Comparison of ENCODE assay signal across 1 cellular context in the genomic region with DNA sequence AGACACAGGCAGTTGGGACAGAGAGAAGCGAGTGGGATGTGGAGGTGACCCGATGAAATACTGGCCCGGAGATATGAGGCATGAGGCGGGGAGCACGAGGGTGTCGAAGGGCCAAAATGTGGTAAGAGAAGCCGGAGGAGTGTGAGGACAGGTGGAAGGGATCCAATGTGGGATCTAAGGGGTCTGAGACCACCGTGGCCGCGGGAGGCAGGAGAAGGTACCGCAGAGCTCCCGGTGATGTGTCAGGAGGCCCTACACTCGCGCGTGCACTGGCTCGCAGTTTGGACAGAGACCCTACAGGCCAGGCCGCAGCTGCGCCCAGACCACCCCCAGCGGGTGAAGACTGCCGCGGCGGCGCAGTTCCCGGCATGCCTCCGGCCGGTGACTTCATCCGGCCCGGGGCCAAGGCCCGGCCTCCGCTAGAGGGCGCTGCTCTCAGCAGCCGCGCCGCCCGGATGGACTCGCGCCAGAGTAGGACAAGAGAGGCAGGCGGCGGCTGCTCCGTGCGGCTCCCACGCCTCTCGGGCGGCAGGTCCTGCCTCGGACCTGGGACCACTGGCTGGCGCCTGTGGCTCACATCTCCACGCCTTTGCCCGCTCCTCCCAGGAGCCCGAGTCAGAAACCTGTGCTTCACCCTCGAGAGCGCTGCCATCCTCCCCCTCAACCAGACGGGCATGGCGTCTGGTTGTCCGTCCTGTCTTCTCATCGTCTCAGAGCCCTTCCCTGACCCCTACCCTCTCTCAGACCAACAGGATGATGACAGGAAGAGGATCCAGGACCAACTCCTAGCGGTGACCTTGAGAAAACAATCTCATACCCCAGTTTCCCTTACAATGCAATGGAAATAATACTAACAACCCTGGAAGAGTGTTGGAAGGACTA.
TF ChIP-seq lines count a peak whose summit lies in the region.

No MANE protein-coding gene starts in this region.

TF ChIP-seq in HepG2, 621 proteins besides CTCF, POLR2A, EP300 and RAD21 (continued from another document and continues in another):
- TF ChIP-seq NR2F1 (CRISPR knock-in tag; IDR thresholded peaks at IDR 0.05) (peak; percentile 47 to 65; a peak in 1 of 4 replicates), SOX5 (CRISPR knock-in tag; IDR thresholded peaks at IDR 0.05; ENCODE audit: borderline replicate concordance) (peak; percentile 23; the same call in 1 of the 2 replicates), MATR3 (CRISPR knock-in tag; IDR thresholded peaks at IDR 0.05) (no peak), PITX1 (CRISPR knock-in tag; IDR thresholded peaks at IDR 0.05) (peak; percentile 43), SAP130 (CRISPR knock-in tag; IDR thresholded peaks at IDR 0.05; ENCODE audit: low read depth) (peak; percentile 89), FOXJ3 (CRISPR knock-in tag; IDR thresholded peaks at IDR 0.05; ENCODE audit: borderline replicate concordance) (no peak; the same call in 1 of the 2 replicates), KLF15 (CRISPR knock-in tag; IDR thresholded peaks at IDR 0.05; ENCODE audit: borderline replicate concordance) (0 out of 2 replicates have a peak, but pooled peaks have one; percentile 28), MEIS2 (CRISPR knock-in tag; IDR thresholded peaks at IDR 0.05) (peak; percentile 67; the same call in 1 of the 2 replicates), ETV5 (CRISPR knock-in tag; IDR thresholded peaks at IDR 0.05; ENCODE audit: borderline replicate concordance) (peak; percentile 87; the same call in 1 of the 2 replicates), ELF1 (CRISPR knock-in tag; IDR thresholded peaks at IDR 0.05) (peak; percentile 44; the same call in 1 of the 2 replicates), FOSL1 (CRISPR knock-in tag; IDR thresholded peaks at IDR 0.05; ENCODE audit: borderline replicate concordance) (no peak), XBP1 (CRISPR knock-in tag; IDR thresholded peaks at IDR 0.05) (no peak), CERS6 (CRISPR knock-in tag; IDR thresholded peaks at IDR 0.05) (0 out of 2 replicates have a peak, but pooled peaks have one; percentile 34), ZNF704 (CRISPR knock-in tag; IDR thresholded peaks at IDR 0.05; ENCODE audit: borderline replicate concordance) (peak; percentile 73), ZNF317 (CRISPR knock-in tag; IDR thresholded peaks at IDR 0.05) (peak; percentile 87; the same call in 1 of the 2 replicates), HOXA7 (CRISPR knock-in tag; IDR thresholded peaks at IDR 0.05) (no peak), ZNF644 (CRISPR knock-in tag; IDR thresholded peaks at IDR 0.05; ENCODE audit: low read depth) (no peak), CENPBD1 (CRISPR knock-in tag; IDR thresholded peaks at IDR 0.05; ENCODE audit: borderline replicate concordance, low read depth) (no peak), HMG20B (CRISPR knock-in tag; conservative IDR thresholded peaks at IDR 0.05) (peak; percentile 30), ZNF691 (CRISPR knock-in tag; IDR thresholded peaks at IDR 0.05; ENCODE audit: borderline replicate concordance, low read depth) (peak; percentile 81; the same call in 1 of the 2 replicates), SRSF9 (IDR thresholded peaks at IDR 0.05; ENCODE audit: borderline replicate concordance, insufficient read depth, low read depth, low read length, poor library complexity, severe bottlenecking) (no peak), ZMAT5 (CRISPR knock-in tag; IDR thresholded peaks at IDR 0.05; ENCODE audit: borderline replicate concordance, low read depth) (no peak)
- TF ChIP-seq, protein P1, sequence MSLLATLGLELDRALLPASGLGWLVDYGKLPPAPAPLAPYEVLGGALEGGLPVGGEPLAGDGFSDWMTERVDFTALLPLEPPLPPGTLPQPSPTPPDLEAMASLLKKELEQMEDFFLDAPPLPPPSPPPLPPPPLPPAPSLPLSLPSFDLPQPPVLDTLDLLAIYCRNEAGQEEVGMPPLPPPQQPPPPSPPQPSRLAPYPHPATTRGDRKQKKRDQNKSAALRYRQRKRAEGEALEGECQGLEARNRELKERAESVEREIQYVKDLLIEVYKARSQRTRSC (CRISPR knock-in tag; IDR thresholded peaks at IDR 0.05; ENCODE audit: low read depth): 0 out of 2 replicates have a peak, but pooled peaks have one; percentile 82
- TF ChIP-seq, protein P2, sequence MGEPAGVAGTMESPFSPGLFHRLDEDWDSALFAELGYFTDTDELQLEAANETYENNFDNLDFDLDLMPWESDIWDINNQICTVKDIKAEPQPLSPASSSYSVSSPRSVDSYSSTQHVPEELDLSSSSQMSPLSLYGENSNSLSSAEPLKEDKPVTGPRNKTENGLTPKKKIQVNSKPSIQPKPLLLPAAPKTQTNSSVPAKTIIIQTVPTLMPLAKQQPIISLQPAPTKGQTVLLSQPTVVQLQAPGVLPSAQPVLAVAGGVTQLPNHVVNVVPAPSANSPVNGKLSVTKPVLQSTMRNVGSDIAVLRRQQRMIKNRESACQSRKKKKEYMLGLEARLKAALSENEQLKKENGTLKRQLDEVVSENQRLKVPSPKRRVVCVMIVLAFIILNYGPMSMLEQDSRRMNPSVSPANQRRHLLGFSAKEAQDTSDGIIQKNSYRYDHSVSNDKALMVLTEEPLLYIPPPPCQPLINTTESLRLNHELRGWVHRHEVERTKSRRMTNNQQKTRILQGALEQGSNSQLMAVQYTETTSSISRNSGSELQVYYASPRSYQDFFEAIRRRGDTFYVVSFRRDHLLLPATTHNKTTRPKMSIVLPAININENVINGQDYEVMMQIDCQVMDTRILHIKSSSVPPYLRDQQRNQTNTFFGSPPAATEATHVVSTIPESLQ (CRISPR knock-in tag; conservative IDR thresholded peaks at IDR 0.05): no peak
- TF ChIP-seq, protein P3, sequence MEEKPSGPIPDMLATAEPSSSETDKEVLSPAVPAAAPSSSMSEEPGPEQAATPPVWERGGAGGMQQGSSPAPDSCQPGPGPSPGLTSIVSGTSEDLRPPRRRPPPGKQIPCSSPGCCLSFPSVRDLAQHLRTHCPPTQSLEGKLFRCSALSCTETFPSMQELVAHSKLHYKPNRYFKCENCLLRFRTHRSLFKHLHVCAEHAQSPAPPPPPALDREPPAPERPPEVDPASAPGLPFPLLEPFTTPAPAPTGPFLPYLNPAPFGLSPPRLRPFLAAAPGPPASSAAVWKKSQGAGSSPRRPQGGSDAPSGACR (CRISPR knock-in tag; IDR thresholded peaks at IDR 0.05): peak; percentile 70; the same call in 1 of the 2 replicates
- TF ChIP-seq, protein P4, sequence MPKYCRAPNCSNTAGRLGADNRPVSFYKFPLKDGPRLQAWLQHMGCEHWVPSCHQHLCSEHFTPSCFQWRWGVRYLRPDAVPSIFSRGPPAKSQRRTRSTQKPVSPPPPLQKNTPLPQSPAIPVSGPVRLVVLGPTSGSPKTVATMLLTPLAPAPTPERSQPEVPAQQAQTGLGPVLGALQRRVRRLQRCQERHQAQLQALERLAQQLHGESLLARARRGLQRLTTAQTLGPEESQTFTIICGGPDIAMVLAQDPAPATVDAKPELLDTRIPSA (CRISPR knock-in tag; IDR thresholded peaks at IDR 0.05; ENCODE audit: borderline replicate concordance): peak; percentile 76; the same call in 1 of the 2 replicates
- TF ChIP-seq, protein P5, sequence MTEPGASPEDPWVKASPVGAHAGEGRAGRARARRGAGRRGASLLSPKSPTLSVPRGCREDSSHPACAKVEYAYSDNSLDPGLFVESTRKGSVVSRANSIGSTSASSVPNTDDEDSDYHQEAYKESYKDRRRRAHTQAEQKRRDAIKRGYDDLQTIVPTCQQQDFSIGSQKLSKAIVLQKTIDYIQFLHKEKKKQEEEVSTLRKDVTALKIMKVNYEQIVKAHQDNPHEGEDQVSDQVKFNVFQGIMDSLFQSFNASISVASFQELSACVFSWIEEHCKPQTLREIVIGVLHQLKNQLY (CRISPR knock-in tag; IDR thresholded peaks at IDR 0.05): no peak
- TF ChIP-seq, protein P6, sequence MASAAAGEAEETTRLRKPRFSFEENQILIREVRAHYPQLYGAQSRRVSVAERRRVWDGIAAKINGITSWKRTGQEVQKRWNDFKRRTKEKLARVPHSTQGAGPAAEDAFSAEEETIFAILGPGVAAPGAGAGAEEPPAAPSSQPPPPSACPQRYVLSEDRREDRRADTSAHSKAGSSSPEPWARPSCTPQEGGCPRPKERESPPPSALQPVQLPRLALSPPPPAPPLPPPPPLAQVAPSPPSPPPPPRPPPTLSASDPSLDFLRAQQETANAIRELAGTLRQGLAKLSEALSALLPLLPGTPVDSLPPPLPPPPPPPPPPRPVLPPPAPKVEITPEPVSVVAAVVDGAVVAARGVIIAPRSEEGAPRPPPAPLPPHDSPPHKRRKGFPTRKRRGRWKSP (CRISPR knock-in tag; IDR thresholded peaks at IDR 0.05): peak; percentile 85
- TF ChIP-seq, protein P7, sequence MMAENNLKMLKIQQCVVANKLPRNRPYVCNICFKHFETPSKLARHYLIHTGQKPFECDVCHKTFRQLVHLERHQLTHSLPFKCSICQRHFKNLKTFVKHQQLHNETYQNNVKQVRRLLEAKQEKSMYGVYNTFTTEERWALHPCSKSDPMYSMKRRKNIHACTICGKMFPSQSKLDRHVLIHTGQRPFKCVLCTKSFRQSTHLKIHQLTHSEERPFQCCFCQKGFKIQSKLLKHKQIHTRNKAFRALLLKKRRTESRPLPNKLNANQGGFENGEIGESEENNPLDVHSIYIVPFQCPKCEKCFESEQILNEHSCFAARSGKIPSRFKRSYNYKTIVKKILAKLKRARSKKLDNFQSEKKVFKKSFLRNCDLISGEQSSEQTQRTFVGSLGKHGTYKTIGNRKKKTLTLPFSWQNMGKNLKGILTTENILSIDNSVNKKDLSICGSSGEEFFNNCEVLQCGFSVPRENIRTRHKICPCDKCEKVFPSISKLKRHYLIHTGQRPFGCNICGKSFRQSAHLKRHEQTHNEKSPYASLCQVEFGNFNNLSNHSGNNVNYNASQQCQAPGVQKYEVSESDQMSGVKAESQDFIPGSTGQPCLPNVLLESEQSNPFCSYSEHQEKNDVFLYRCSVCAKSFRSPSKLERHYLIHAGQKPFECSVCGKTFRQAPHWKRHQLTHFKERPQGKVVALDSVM (CRISPR knock-in tag; IDR thresholded peaks at IDR 0.05): peak; percentile 85
- TF ChIP-seq, protein P8, sequence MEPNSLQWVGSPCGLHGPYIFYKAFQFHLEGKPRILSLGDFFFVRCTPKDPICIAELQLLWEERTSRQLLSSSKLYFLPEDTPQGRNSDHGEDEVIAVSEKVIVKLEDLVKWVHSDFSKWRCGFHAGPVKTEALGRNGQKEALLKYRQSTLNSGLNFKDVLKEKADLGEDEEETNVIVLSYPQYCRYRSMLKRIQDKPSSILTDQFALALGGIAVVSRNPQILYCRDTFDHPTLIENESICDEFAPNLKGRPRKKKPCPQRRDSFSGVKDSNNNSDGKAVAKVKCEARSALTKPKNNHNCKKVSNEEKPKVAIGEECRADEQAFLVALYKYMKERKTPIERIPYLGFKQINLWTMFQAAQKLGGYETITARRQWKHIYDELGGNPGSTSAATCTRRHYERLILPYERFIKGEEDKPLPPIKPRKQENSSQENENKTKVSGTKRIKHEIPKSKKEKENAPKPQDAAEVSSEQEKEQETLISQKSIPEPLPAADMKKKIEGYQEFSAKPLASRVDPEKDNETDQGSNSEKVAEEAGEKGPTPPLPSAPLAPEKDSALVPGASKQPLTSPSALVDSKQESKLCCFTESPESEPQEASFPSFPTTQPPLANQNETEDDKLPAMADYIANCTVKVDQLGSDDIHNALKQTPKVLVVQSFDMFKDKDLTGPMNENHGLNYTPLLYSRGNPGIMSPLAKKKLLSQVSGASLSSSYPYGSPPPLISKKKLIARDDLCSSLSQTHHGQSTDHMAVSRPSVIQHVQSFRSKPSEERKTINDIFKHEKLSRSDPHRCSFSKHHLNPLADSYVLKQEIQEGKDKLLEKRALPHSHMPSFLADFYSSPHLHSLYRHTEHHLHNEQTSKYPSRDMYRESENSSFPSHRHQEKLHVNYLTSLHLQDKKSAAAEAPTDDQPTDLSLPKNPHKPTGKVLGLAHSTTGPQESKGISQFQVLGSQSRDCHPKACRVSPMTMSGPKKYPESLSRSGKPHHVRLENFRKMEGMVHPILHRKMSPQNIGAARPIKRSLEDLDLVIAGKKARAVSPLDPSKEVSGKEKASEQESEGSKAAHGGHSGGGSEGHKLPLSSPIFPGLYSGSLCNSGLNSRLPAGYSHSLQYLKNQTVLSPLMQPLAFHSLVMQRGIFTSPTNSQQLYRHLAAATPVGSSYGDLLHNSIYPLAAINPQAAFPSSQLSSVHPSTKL (CRISPR knock-in tag; IDR thresholded peaks at IDR 0.05): peak; percentile 58; the same call in 1 of the 2 replicates
- TF ChIP-seq, protein P9, sequence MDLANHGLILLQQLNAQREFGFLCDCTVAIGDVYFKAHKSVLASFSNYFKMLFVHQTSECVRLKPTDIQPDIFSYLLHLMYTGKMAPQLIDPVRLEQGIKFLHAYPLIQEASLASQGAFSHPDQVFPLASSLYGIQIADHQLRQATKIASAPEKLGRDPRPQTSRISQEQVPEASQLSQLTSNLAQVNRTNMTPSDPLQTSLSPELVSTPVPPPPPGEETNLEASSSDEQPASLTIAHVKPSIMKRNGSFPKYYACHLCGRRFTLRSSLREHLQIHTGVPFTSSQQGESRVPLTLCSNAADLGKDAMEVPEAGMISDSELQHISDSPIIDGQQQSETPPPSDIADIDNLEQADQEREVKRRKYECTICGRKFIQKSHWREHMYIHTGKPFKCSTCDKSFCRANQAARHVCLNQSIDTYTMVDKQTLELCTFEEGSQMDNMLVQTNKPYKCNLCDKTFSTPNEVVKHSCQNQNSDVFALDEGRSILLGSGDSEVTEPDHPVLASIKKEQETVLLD (CRISPR knock-in tag; IDR thresholded peaks at IDR 0.05; ENCODE audit: low read depth): 0 out of 2 replicates have a peak, but pooled peaks have one; percentile 36
